In the genomic region with DNA sequence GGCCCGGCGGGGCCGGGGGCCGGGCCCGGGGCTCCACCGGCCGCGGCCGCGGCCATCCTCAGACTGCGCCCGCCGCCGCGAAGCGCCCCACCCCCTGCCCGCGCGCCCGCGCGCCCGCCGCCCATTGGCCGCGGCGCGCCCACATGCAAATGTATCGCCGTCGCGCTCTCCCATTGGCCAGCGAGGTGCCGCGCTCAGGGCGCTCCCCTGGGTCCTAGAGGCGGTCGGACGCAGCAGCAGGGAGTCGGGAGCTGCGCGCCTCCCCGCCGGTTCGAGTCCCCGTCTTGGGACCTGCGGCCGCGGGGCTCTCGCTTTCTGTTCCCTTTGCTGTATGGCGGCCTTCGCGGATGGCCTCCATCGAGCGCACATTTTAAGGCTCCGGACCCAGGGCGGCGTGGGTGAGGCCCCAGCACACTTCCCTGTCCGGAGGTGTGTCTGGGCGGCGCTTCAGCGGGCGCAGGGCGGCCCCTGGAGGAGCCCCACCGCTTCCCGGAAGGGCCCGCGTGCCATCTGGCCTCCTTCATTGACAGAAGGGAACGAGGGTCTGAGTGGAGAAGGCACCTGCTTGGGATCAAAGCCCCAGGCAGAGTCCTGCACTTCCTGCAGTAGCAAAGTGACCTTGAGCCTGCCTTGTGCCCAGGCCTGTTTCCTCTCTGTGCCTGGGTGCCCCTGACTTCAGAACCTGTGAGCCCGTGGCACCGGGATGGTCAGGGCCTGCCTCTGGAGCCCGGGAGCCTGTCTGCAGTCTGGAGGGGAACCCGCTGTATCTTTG, we compare ENCODE assay signal across 8 cellular contexts. TPM values are rescaled to one million over a fixed set of nuclear protein-coding genes. Genes with fewer than 3 reads are reported as not detected.
A peak's percentile ranks its signal among the peaks of the same experiment; 100 is the strongest.
DNase-seq lines count a peak whose midpoint lies in the region; ATAC-seq and TF ChIP-seq lines count a peak whose summit lies in the region.

A gene with protein sequence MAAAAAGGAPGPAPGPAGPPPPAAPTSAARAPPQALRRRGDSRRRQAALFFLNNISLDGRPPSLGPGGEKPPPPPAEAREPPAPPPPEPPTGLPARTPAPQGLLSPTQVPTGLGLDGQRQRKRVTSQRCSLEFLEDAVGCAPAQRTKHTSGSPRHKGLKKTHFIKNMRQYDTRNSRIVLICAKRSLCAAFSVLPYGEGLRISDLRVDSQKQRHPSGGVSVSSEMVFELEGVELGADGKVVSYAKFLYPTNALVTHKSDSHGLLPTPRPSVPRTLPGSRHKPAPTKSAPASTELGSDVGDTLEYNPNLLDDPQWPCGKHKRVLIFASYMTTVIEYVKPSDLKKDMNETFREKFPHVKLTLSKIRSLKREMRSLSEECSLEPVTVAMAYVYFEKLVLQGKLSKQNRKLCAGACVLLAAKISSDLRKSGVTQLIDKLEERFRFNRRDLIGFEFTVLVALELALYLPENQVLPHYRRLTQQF (minus strand): TSS at position 65 of the 772 bp plus-strand sequence. CDS start 9 bp downstream, at position 56.

- H3K27ac ChIP-seq in thymus (ENCODE audit: low read depth) = no peak within 1 kb of the TSS

- no peaks in the 10 kb centered on the region for H3K36me3 Mint-ChIP-seq in activated naive CD4-positive, alpha-beta T cell treated with anti-CD3 and anti-CD28 coated beads, Interleukin-2, amount 50 U/mL, for 72 hours
- no peaks in the 10 kb centered on the region for H3K36me3 Mint-ChIP-seq in glutamatergic neuron (ENCODE audit: unreplicated experiment)
- no peaks in the 10 kb centered on the region for H3K36me3 Mint-ChIP-seq in osteocyte (ENCODE audit: unreplicated experiment)

- peak within 1 kb of the TSS; percentile 64 for H3K4me3 ChIP-seq in GM12864 (ENCODE audit: low read depth, low read length)
- H3K4me3 ChIP-seq in thymus (ENCODE audit: low read length) = peak within 1 kb of the TSS; percentile 78

- no peaks in the 10 kb centered on the region for H3K9me3 ChIP-seq in thymus (ENCODE audit: control insufficient read depth)

- peaks cover 5% of the 10 kb centered on the region for H3K27me3 Mint-ChIP-seq in glutamatergic neuron (ENCODE audit: unreplicated experiment)
- H3K27me3 Mint-ChIP-seq in osteocyte (ENCODE audit: unreplicated experiment) = no peaks in the 10 kb centered on the region

- H3K4me1 ChIP-seq in thymus (ENCODE audit: control insufficient read depth, insufficient read depth, low read length) = peaks cover 12% of the 10 kb centered on the region

- peak within 1 kb of the TSS; percentile 80 to 90 for H3K27ac Mint-ChIP-seq in activated naive CD4-positive, alpha-beta T cell treated with anti-CD3 and anti-CD28 coated beads, Interleukin-2, amount 50 U/mL, for 72 hours
- H3K27ac Mint-ChIP-seq in glutamatergic neuron (ENCODE audit: unreplicated experiment) = peak within 1 kb of the TSS; percentile 55
- H3K27ac Mint-ChIP-seq in osteocyte (ENCODE audit: unreplicated experiment) = no peak within 1 kb of the TSS

- H3K36me3 ChIP-seq in thymus (ENCODE audit: control insufficient read depth, insufficient read depth) = peaks cover 4% of the 10 kb centered on the region

- H3K4me1 Mint-ChIP-seq in glutamatergic neuron (ENCODE audit: low read depth, unreplicated experiment) = peaks cover 14% of the 10 kb centered on the region
- peaks cover 19% of the 10 kb centered on the region for H3K4me1 Mint-ChIP-seq in osteocyte (ENCODE audit: unreplicated experiment)

- no peaks in the 10 kb centered on the region for H3K27me3 ChIP-seq in thymus (ENCODE audit: control insufficient read depth, insufficient read depth)

- whole genome bisulfite sequencing in thymus = 6% methylated on average over 73 of the region's 73 CpGs

- H3K4me3 Mint-ChIP-seq in glutamatergic neuron (ENCODE audit: unreplicated experiment) (peak within 1 kb of the TSS; percentile 80), osteocyte (ENCODE audit: unreplicated experiment) (peak within 1 kb of the TSS; percentile 68)

- TF ChIP-seq CTCF in GM12864 (IDR thresholded peaks at IDR 0.05; ENCODE audit: low read depth, low read length, missing control alignments) (no peak), glutamatergic neuron (IDR thresholded peaks at IDR 0.05; ENCODE audit: partially characterized antibody, unreplicated experiment) (no peak), osteocyte (IDR thresholded peaks at IDR 0.05) (no peak)

- DNase-seq in GM12864 (ENCODE audit: low read depth) (peak; percentile 73), NCI-H1092 (lab: John Stamatoyannopoulos, UW) (peak; percentile 91), SKM-1 (lab: John Stamatoyannopoulos, UW; ENCODE audit: unreplicated experiment) (peak; percentile 82), glutamatergic neuron (peak; percentile 95), osteocyte (ENCODE audit: extremely low spot score, unreplicated experiment) (peak; percentile 96)
- DNase-seq in activated naive CD4-positive, alpha-beta T cell treated with anti-CD3 and anti-CD28 coated beads, Interleukin-2, amount 50 U/mL, for 72 hours (ENCODE audit: low spot score in 2 of 2) = peak; percentile 93 to 94

- H3K9me3 Mint-ChIP-seq in activated naive CD4-positive, alpha-beta T cell treated with anti-CD3 and anti-CD28 coated beads, Interleukin-2, amount 50 U/mL, for 72 hours = no peaks in the 10 kb centered on the region
- H3K9me3 Mint-ChIP-seq in glutamatergic neuron (ENCODE audit: unreplicated experiment) (no peaks in the 10 kb centered on the region), osteocyte (ENCODE audit: unreplicated experiment) (no peaks in the 10 kb centered on the region)

- ATAC-seq in HG02610 (IDR thresholded peaks at IDR 0.05; ENCODE audit: unreplicated experiment) = peak; percentile 83
- peak; percentile 94 to 96 for ATAC-seq in activated naive CD4-positive, alpha-beta T cell treated with anti-CD3 and anti-CD28 coated beads, Interleukin-2, amount 50 U/mL, for 72 hours

RNA-seq across cellular contexts. Expression of the gene that starts here (rescaled TPM):
- 1 to 10 TPM; 5.8 to 6.4 TPM for total RNA-seq in activated naive CD4-positive, alpha-beta T cell treated with anti-CD3 and anti-CD28 coated beads, Interleukin-2, amount 50 U/mL, for 72 hours
- 25.3 TPM for total RNA-seq in glutamatergic neuron (ENCODE audit: unreplicated experiment)
- total RNA-seq in osteocyte = 7.8 and 8.8 TPM in 2 replicates
- 3.5 TPM for polyA plus RNA-seq in thymus
